Comparison of ENCODE assay signal across 1 cellular context in the genomic region with DNA sequence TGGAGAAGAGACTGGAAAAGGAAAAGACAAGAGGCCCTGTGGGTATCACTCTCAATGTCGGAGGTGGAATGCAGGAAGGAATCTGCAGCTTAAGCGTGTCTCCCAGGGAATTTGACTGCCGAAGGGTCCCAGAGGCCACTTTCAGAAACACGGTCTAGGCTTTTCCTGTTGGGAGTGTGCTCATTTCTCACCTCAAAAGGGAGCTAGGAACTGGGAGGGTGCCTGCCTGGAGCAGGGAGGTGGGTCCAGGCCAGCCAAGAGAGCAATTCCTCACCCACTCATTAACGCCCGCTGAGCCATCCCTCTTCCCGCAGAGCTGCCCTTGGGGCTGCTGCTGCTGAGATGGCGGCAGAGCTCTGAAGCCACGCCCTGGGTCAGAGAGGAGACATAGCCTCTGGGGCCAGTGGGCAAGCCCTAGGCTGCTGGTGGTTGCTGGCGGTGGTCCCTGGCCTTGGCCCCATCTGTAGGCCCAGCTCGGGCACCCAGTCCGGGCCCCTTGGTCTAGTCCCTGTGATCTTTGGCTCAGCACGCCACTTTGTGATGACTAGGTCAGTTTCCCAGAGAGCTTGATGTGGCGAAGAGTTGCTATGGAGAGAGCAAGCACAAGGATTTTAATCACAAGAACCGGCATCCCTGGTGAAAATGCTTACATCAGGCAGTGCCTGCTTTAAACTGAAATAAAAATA.
TF ChIP-seq lines count a peak whose summit lies in the region.

No MANE protein-coding gene starts in this region.

TF ChIP-seq in IMR-90, 13 proteins besides CTCF, POLR2A, EP300 and RAD21 (continued from another document):
- TF ChIP-seq, protein P1, sequence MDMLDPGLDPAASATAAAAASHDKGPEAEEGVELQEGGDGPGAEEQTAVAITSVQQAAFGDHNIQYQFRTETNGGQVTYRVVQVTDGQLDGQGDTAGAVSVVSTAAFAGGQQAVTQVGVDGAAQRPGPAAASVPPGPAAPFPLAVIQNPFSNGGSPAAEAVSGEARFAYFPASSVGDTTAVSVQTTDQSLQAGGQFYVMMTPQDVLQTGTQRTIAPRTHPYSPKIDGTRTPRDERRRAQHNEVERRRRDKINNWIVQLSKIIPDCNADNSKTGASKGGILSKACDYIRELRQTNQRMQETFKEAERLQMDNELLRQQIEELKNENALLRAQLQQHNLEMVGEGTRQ (IDR thresholded peaks at IDR 0.05; ENCODE audit: low read depth, low read length): no peak
- TF ChIP-seq FOS (IDR thresholded peaks at IDR 0.05; ENCODE audit: low read depth, low read length): no peak
